ENCODE assay signal across 14 cellular contexts in the genomic region with DNA sequence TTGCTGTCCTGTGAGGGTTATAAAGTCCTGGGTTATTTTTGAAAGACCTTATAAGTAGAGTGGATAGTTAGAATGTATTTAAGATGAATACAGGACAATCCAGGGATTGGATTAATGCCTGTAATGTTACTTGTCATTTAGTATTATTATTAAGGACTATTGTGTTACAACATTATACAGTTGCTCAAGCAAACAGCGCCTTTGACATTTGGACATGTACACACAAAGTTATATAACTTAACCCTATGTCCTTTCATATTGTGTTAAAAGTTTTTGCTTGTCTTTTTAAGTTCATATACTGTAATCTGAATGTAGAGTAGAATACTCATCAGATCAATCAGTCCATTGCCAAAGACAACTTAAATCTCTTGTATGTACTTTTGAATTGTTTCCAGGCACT. TPM values are rescaled to one million over a fixed set of nuclear protein-coding genes. Genes with fewer than 3 reads are reported as not detected.
DNase-seq lines count a peak whose midpoint lies in the region; ATAC-seq and TF ChIP-seq lines count a peak whose summit lies in the region.
"Had no signal": no experiment of that assay in that cellular context is flagged by ENCODE, and none has a peak within 500 bp of the region (broad histone marks: within the 10 kb centered on the region; RNA-seq: fewer than 3 reads in every experiment).

No MANE protein-coding gene starts in this region.

- intact Hi-C loops in heart left ventricle (cut with DNase I) (loop anchor here in 2 of 10 donors (10.0 kb wide), 3 partner anchors 58 to 168 kb away; a partner anchor contains a TSS), Right ventricle myocardium inferior (cut with DNase I) (loop anchor here (5.0 to 10.0 kb wide), 3 partner anchors 40 to 168 kb away; a partner anchor contains a TSS), Panc1 (cut with micrococcal nuclease; ENCODE audit: unreplicated experiment) (loop anchor here (5.0 kb wide), 1 partner anchor 60 kb away; no protein-coding TSS in a partner anchor), sigmoid colon (cut with DNase I) (no loop called here)

- in situ Hi-C loops in Panc1 (cut with HindIII; ENCODE audit: low pct_unique_long_range_greater_than_20kb, low sequenced_read_pairs), result no loop called here

- ATAC-seq in heart left ventricle (no peak), Right ventricle myocardium inferior (no peak), Panc1 (no peak), GM21576 (IDR thresholded peaks at IDR 0.05; ENCODE audit: unreplicated experiment) (no peak)

- TF ChIP-seq POLR2A in heart left ventricle (IDR thresholded peaks at IDR 0.05), result no peak
- TF ChIP-seq POLR2A in sigmoid colon (IDR thresholded peaks at IDR 0.05), result no peak

- no peak overlapping the region for H3K9ac ChIP-seq in muscle layer of colon (ENCODE audit: low read length)

- BruUV-seq in Panc1 (replicated peaks; lab: Mats Ljungman, UMichigan), result no TSS peak

- H3K27me3 ChIP-seq in heart left ventricle, result peaks cover 0 to 41% (median 0%) of the 10 kb centered on the region in 9 donors
- H3K27me3 ChIP-seq in Panc1 (ENCODE audit: control insufficient read depth, insufficient read depth, low read length), result no peaks in the 10 kb centered on the region
- no peaks in the 10 kb centered on the region for H3K27me3 ChIP-seq in muscle layer of colon (ENCODE audit: control insufficient read depth in 1 of 2, insufficient read depth in 2 of 2, low read length in 2 of 2)
- no peaks in the 10 kb centered on the region for H3K27me3 ChIP-seq in sigmoid colon

- H3K4me3 ChIP-seq in heart left ventricle (peak overlapping the region in 10 of 12 donors; percentile 42 to 89 (median 65)), Panc1 (ENCODE audit: low read depth in 2 of 2, low read length in 2 of 2) (peak overlapping the region; percentile 76 to 91; a peak in 2 of 4 replicates), muscle layer of colon (ENCODE audit: low read depth in 1 of 2, low read length in 2 of 2) (no peak overlapping the region), sigmoid colon (peak overlapping the region in 1 of 4 donors; percentile 78)

- H3K4me1 ChIP-seq in heart left ventricle, result peaks cover 0 to 11% (median 5%) of the 10 kb centered on the region in 12 donors
- H3K4me1 ChIP-seq in Panc1 (ENCODE audit: control insufficient read depth, insufficient read depth, low read length), result peaks cover 14% of the 10 kb centered on the region
- H3K4me1 ChIP-seq in muscle layer of colon (ENCODE audit: insufficient read depth, low read length), result no peaks in the 10 kb centered on the region
- peaks cover 0 to 23% (median 14%) of the 10 kb centered on the region in 4 donors for H3K4me1 ChIP-seq in sigmoid colon

- POLR2A ChIA-PET in Panc1 (lab: Charles Lee), result no interaction called here

- H3K36me3 ChIP-seq in heart left ventricle, result no peaks in the 10 kb centered on the region
- H3K36me3 ChIP-seq in Panc1 (ENCODE audit: control insufficient read depth, insufficient read depth, low read length), result no peaks in the 10 kb centered on the region
- H3K36me3 ChIP-seq in muscle layer of colon (ENCODE audit: insufficient read depth, low read length), result no peaks in the 10 kb centered on the region
- no peaks in the 10 kb centered on the region for H3K36me3 ChIP-seq in sigmoid colon

- peaks cover 0 to 6% (median 0%) of the 10 kb centered on the region in 12 donors for H3K9me3 ChIP-seq in heart left ventricle
- no peaks in the 10 kb centered on the region for H3K9me3 ChIP-seq in Panc1 (ENCODE audit: control insufficient read depth, insufficient read depth, low read depth, low read length)
- H3K9me3 ChIP-seq in muscle layer of colon (ENCODE audit: low read length), result no peaks in the 10 kb centered on the region
- no peaks in the 10 kb centered on the region for H3K9me3 ChIP-seq in sigmoid colon

- TF ChIP-seq CTCF in heart left ventricle (IDR thresholded peaks at IDR 0.05), result no peak
- no peak for TF ChIP-seq CTCF in Panc1 (IDR thresholded peaks at IDR 0.05)
- no peak for TF ChIP-seq CTCF in sigmoid colon (IDR thresholded peaks at IDR 0.05)

- 40 to 70% (median 61%) methylated on average over 1 of the region's 1 CpG for WGBS in heart left ventricle, 4 donors
- 47 to 67% methylated on average over 1 of the region's 1 CpG for WGBS in sigmoid colon, 2 donors

- DNase-seq in heart left ventricle (no peak), Right ventricle myocardium inferior (ENCODE audit: missing footprints) (no peak), Panc1 (ENCODE audit: low read depth, low spot score) (no peak), sigmoid colon (no peak), DMS 273 (lab: John Stamatoyannopoulos, UW; ENCODE audit: unreplicated experiment) (no peak), cerebellum (ENCODE audit: low spot score) (no peak)
- DNase-seq: AML-193, DMS79 treated with DMSO at 0.1 percent for 48 hours, NCI-H1417, NCI-H2029, NCI-H524 had no signal

- TF ChIP-seq EP300 in sigmoid colon (IDR thresholded peaks at IDR 0.05), result no peak

- H3K27ac ChIP-seq in heart left ventricle (peak overlapping the region in 11 of 12 donors; percentile 7 to 95 (median 88)), Panc1 (ENCODE audit: low read length) (peak overlapping the region; percentile 48; the same call in 1 of the 2 replicates), muscle layer of colon (ENCODE audit: low read depth, low read length) (peak overlapping the region; percentile 7), sigmoid colon (peak overlapping the region in 3 of 4 donors; percentile 83 to 87 (median 85))
- H3K27ac ChIP-seq: RWPE1 had no signal

- CTCF ChIA-PET in Panc1 (lab: Charles Lee), result no interaction called here

RNA-seq across cellular contexts. Expression of a gene that starts 2.0 kb away (rescaled TPM):
- total RNA-seq in heart left ventricle (100 to 1,000 TPM in 8 of 9 donors, 10 to 100 TPM in 1; 51.3 to 163 (median 114) TPM), Right ventricle myocardium inferior (77.9 TPM), Panc1 (2021; ENCODE audit: unreplicated experiment) (11.1 TPM), sigmoid colon (10 to 100 TPM; 25.3 to 30.8 (median 27.8) TPM), cerebellum (23.8 TPM)
- polyA plus RNA-seq in heart left ventricle (10 to 100 TPM; 17.6 to 24.8 TPM), sigmoid colon (1 to 10 TPM in 1 of 3 donors, under 1 TPM in 2; 0.23 to 1.4 (median 0.60) TPM)
- 3.8 TPM for polyA plus RNA-seq in Panc1 (2012; ENCODE audit: insufficient read length)

Comparison
In these comparisons a context has a peak if more than half of its experiments do, and no peak if none do; other contexts are left out.
1. H3K27ac ChIP-seq: peak in every context shown above with its lines; median percentile 88 in heart left ventricle; 85 in sigmoid colon; 48 in Panc1; 7 in muscle layer of colon.
2. H3K4me3 ChIP-seq: peak in heart left ventricle (10 of 12) and Panc1 (2 of 2); none in muscle layer of colon (0 of 2).